20 cellular contexts compared by ENCODE assay signal in the genomic region with DNA sequence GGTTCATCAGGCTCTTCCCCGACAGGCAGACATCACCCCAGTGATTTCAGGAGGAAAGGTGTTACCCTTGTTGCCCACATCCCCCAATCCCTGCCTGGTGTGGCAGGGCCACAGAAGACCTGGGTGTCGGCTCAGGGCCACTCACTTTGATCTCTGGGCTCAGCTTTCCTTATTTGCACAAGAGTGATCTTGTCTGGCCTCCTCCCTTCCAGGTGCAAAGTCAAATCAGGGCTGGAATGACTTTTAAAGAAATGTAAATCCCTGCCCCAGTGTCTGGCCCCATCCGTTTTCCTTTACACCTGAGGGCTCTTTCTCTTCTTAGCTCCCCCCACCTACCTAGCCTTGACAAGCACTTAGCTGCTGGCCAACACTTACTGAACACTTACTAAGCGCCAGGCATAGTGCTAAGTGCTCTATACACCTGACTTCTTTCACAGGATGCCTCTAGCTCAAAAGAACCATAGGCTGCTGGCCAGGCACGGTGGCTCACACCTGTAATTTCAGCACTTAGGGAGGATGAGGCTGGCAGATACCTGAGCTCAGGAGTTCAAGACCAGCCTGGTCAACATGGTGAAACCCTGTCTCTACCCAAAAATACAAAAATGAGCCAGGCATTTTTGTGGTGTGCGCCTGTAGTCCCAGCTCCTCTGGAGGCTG. TPM values are rescaled to one million over a fixed set of nuclear protein-coding genes. Genes with fewer than 3 reads are reported as not detected.
A peak's percentile ranks its signal among the peaks of the same experiment; 100 is the strongest.
DNase-seq lines count a peak whose midpoint lies in the region; ATAC-seq, FAIRE-seq and TF ChIP-seq lines count a peak whose summit lies in the region.
"Had no signal": no experiment of that assay in that cellular context is flagged by ENCODE, and none has a peak within 500 bp of the region (broad histone marks: within the 10 kb centered on the region; RNA-seq: fewer than 3 reads in every experiment).

No MANE protein-coding gene starts in this region.

- FAIRE-seq in kidney (lab: Jason Lieb, UNC), result no peak
- FAIRE-seq: GM19239 had no signal

- no peaks in the 10 kb centered on the region for H3K4me1 Mint-ChIP-seq in MCF 10A (ENCODE audit: insufficient read depth, unreplicated experiment)
- H3K4me1 Mint-ChIP-seq in effector memory CD8-positive, alpha-beta T cell (ENCODE audit: low read depth in 2 of 2), result peaks cover 5 to 11% of the 10 kb centered on the region in 2 donors

- peaks cover 13% of the 10 kb centered on the region for H3K27me3 Mint-ChIP-seq in MCF 10A (ENCODE audit: insufficient read depth, unreplicated experiment)
- H3K27me3 Mint-ChIP-seq in effector memory CD8-positive, alpha-beta T cell, result peaks cover 38 to 58% of the 10 kb centered on the region in 2 donors

- intact Hi-C loops in mammary epithelial cell (cut with micrococcal nuclease), result no loop called here
- intact Hi-C loops in MCF 10A (cut with micrococcal nuclease), result no loop called here
- intact Hi-C loops in kidney (cut with DNase I), result no loop called here
- intact Hi-C loops in sciatic nerve (cut with DNase I), result loop anchor here (5.0 kb wide), 1 partner anchor 1340 kb away; no protein-coding TSS in a partner anchor

- no peaks in the 10 kb centered on the region for H3K36me3 Mint-ChIP-seq in MCF 10A (ENCODE audit: insufficient read depth, unreplicated experiment)
- H3K36me3 Mint-ChIP-seq in effector memory CD8-positive, alpha-beta T cell (ENCODE audit: insufficient read depth), result peaks cover 2% of the 10 kb centered on the region

- TF ChIP-seq POLR2A in tibial nerve (IDR thresholded peaks at IDR 0.05), result no peak

- no peaks in the 10 kb centered on the region for H3K79me2 ChIP-seq in mammary epithelial cell (ENCODE audit: insufficient read depth, low read length)

- no peaks in the 10 kb centered on the region for H3K9me3 ChIP-seq in mammary epithelial cell (replicated peaks; ENCODE audit: insufficient read depth, low read length)
- H3K9me3 ChIP-seq in kidney (ENCODE audit: control insufficient read depth in 1 of 2, low read length in 2 of 2), result no peaks in the 10 kb centered on the region
- H3K9me3 ChIP-seq in tibial nerve, result no peaks in the 10 kb centered on the region
- H3K9me3 ChIP-seq: breast epithelium, gastrocnemius medialis had no signal

- H3K27ac ChIP-seq in mammary epithelial cell (ENCODE audit: insufficient read depth, low read depth, low read length), result no peak overlapping the region
- H3K27ac ChIP-seq in kidney (ENCODE audit: low read depth in 2 of 2, low read length in 2 of 2), result no peak overlapping the region
- H3K27ac ChIP-seq in tibial nerve, result no peak overlapping the region
- H3K27ac ChIP-seq: breast epithelium, gastrocnemius medialis had no signal

- H3K4me3 ChIP-seq in mammary epithelial cell (replicated peaks in 1 of 3; ENCODE audit: insufficient read depth in 1 of 3, low read depth in 2 of 3, low read length in 3 of 3) (no peak overlapping the region), kidney (ENCODE audit: low read length in 2 of 2) (no peak overlapping the region), tibial nerve (no peak overlapping the region)
- H3K4me3 ChIP-seq: gastrocnemius medialis had no signal

- in situ Hi-C loops in mammary epithelial cell (cut with MboI; ENCODE audit: low sequenced_read_pairs in 2 of 2), result no loop called here

- H3K27ac Mint-ChIP-seq in MCF 10A (ENCODE audit: low read depth, unreplicated experiment), result no peak overlapping the region
- no peak overlapping the region for H3K27ac Mint-ChIP-seq in effector memory CD8-positive, alpha-beta T cell

- no peak overlapping the region for H3K4me3 Mint-ChIP-seq in MCF 10A (ENCODE audit: unreplicated experiment)
- H3K4me3 Mint-ChIP-seq in effector memory CD8-positive, alpha-beta T cell, result peak overlapping the region; percentile 41 to 75

- H3K36me3 ChIP-seq in mammary epithelial cell (ENCODE audit: insufficient read depth, low read length) (no peaks in the 10 kb centered on the region), kidney (ENCODE audit: control insufficient read depth in 1 of 2, insufficient read depth in 2 of 2, low read length in 2 of 2) (no peaks in the 10 kb centered on the region), tibial nerve (no peaks in the 10 kb centered on the region)
- H3K36me3 ChIP-seq: breast epithelium, gastrocnemius medialis had no signal

- TF ChIP-seq CTCF in mammary epithelial cell (conservative IDR thresholded peaks at IDR 0.05 in 1 of 2, IDR thresholded peaks at IDR 0.05 in 1 of 2; ENCODE audit: extremely low read depth in 1 of 2, insufficient read depth in 1 of 2, low read depth in 1 of 2, low read length in 2 of 2) (no peak), MCF 10A (IDR thresholded peaks at IDR 0.05; ENCODE audit: unreplicated experiment) (no peak), kidney (IDR thresholded peaks at IDR 0.05; ENCODE audit: borderline replicate concordance, extremely low read depth, insufficient read depth) (no peak), tibial nerve (IDR thresholded peaks at IDR 0.05) (no peak)

- DNase-seq in mammary epithelial cell (no peak), MCF 10A (ENCODE audit: unreplicated experiment) (no peak), kidney (peak; percentile 18), sciatic nerve (ENCODE audit: low spot score) (no peak), germinal center (ENCODE audit: low spot score) (no peak), tibial nerve (ENCODE audit: low spot score in 2 of 2) (no peak)
- no peak for DNase-seq in effector memory CD8-positive, alpha-beta T cell
- DNase-seq: activated CD8-positive, alpha-beta memory T cell treated with anti-CD3 and anti-CD28 coated beads, Interleukin-2, amount 50 U/mL, for 4 hours; activated naive CD4-positive, alpha-beta T cell treated with anti-CD3 and anti-CD28 coated beads, Interleukin-2, amount 50 U/mL, for 16 hours; COR-L47; gastrocnemius medialis; NCI-H2081 treated with DMSO at 0.1 percent for 48 hours; NCI-H82; substantia nigra had no signal

- peak overlapping the region; percentile 41 for H2AFZ ChIP-seq in mammary epithelial cell (ENCODE audit: low read depth, low read length)

- BruUV-seq in mammary epithelial cell (replicated peaks; lab: Mats Ljungman, UMichigan) (no TSS peak), MCF 10A (replicated peaks; lab: Mats Ljungman, UMichigan) (no TSS peak)

- no peak for TF ChIP-seq EP300 in tibial nerve (IDR thresholded peaks at IDR 0.05)

- no peak overlapping the region for H3K9ac ChIP-seq in mammary epithelial cell (ENCODE audit: insufficient read depth, low read length)
- no peak overlapping the region for H3K9ac ChIP-seq in kidney (ENCODE audit: low read length in 2 of 2)

- CTCF ChIA-PET in mammary epithelial cell (lab: Charles Lee; ENCODE audit: low non-redundant PET), result interaction anchor here (0.6 kb wide), 1 partner anchor 55 kb away, joined by 3 read pairs; no protein-coding TSS in a partner anchor
- CTCF ChIA-PET in MCF 10A (lab: Yijun Ruan, JAX), result interaction anchor here (0.6 kb wide), 1 partner anchor 12 kb away, joined by 3 read pairs; no protein-coding TSS in a partner anchor

- H3K27me3 ChIP-seq in mammary epithelial cell (ENCODE audit: insufficient read depth, low read length) (peaks cover 17% of the 10 kb centered on the region), tibial nerve (peaks cover 0 to 35% of the 10 kb centered on the region in 2 donors)

- H3K4me1 ChIP-seq in mammary epithelial cell (ENCODE audit: insufficient read depth, low read length) (peaks cover 13% of the 10 kb centered on the region), kidney (ENCODE audit: control insufficient read depth in 1 of 2, insufficient read depth in 1 of 2, low read depth in 1 of 2, low read length in 2 of 2) (peaks cover 0 to 9% of the 10 kb centered on the region in 2 donors), tibial nerve (peaks cover 0 to 19% (median 14%) of the 10 kb centered on the region in 4 donors)

- dilution Hi-C loops in mammary epithelial cell (cut with HindIII; ENCODE audit: low sequenced_read_pairs), result no loop called here

- no peaks in the 10 kb centered on the region for H3K9me3 Mint-ChIP-seq in MCF 10A (ENCODE audit: unreplicated experiment)
- H3K9me3 Mint-ChIP-seq in effector memory CD8-positive, alpha-beta T cell, result no peaks in the 10 kb centered on the region

- no peak overlapping the region for H3K4me2 ChIP-seq in mammary epithelial cell (ENCODE audit: insufficient read depth, low read depth, low read length)

- POLR2A ChIA-PET in MCF 10A (lab: Yijun Ruan, JAX), result interaction anchor here (0.7 to 0.9 kb wide), 2 partner anchors 13 to 482 kb away, joined by 3 to 4 read pairs; no protein-coding TSS in a partner anchor

- no peaks in the 10 kb centered on the region for H4K20me1 ChIP-seq in mammary epithelial cell (ENCODE audit: insufficient read depth, low read length)

- WGBS in mammary epithelial cell (ENCODE audit: low coverage, missing lambda C conversion rate), result 66% methylated on average over 6 of the region's 6 CpGs
- WGBS in tibial nerve, 2 donors, result 81 to 92% methylated on average over 6 of the region's 6 CpGs

- ATAC-seq in effector memory CD8-positive, alpha-beta T cell (replicated peaks), result no peak
- ATAC-seq in sciatic nerve (no peak), HG02642 (IDR thresholded peaks at IDR 0.05; ENCODE audit: poor library complexity, unreplicated experiment) (no peak)
- ATAC-seq: gastrocnemius medialis had no signal

RNA-seq across cellular contexts. Expression of gene NODAL, which starts 1.0 kb away (rescaled TPM):
- under 1 TPM; 0.17 to 0.47 TPM for total RNA-seq in mammary epithelial cell
- 0.41 TPM for polyA plus RNA-seq in mammary epithelial cell
- polyA minus RNA-seq in mammary epithelial cell, result not detected
- not detected in 2 replicates for total RNA-seq in MCF 10A (2022)
- not detected for total RNA-seq in kidney
- not detected for polyA plus RNA-seq in kidney (ENCODE audit: insufficient read depth, low read depth, low replicate concordance)
- total RNA-seq in sciatic nerve, result not detected
- not detected for total RNA-seq in tibial nerve
- total RNA-seq: A673; breast epithelium; gastrocnemius medialis; myocyte; T-helper 1 cell treated with Interleukin-12 subunit alpha and Interleukin-12 subunit beta and Interleukin-4 antibody, amounts not matched to agents 30 ng/mL and 1 ng/mL, for 36 hours had no signal

RNA-seq across cellular contexts. Expression of gene PALD1, which starts 36.1 kb away (rescaled TPM):
- under 1 TPM in 1 of 2 donors, not detected in 1; under 0.01 TPM for total RNA-seq in mammary epithelial cell
- 0.01 TPM for polyA plus RNA-seq in mammary epithelial cell
- not detected for polyA minus RNA-seq in mammary epithelial cell
- 0.12 TPM in 1 of 2 replicates, not detected in the other for total RNA-seq in MCF 10A (2022)
- 14.4 TPM for total RNA-seq in kidney
- polyA plus RNA-seq in kidney (ENCODE audit: insufficient read depth, low read depth, low replicate concordance), result 3.0 TPM
- total RNA-seq in sciatic nerve, result 7.8 TPM
- 10 to 100 TPM in 2 of 4 donors, 1 to 10 TPM in 2; 5.4 to 10.9 (median 9.2) TPM for total RNA-seq in tibial nerve

RNA-seq across cellular contexts. Expression of gene EIF4EBP2, which starts 38.5 kb away (rescaled TPM):
- total RNA-seq in mammary epithelial cell (10 to 100 TPM; 34.7 to 47.5 TPM), MCF 10A (2022) (21.2 and 26.1 TPM in 2 replicates), kidney (66.6 TPM), sciatic nerve (57.8 TPM), tibial nerve (10 to 100 TPM; 68.4 to 87.9 (median 77.2) TPM)
- polyA plus RNA-seq in mammary epithelial cell (23.6 TPM), kidney (ENCODE audit: insufficient read depth, low read depth, low replicate concordance) (35.8 TPM)
- polyA minus RNA-seq in mammary epithelial cell, result 86.6 TPM
